3 cellular contexts compared by ENCODE assay signal in genomic region chr14:35841704-35842103, GRCh38. TPM values are rescaled to one million over a fixed set of nuclear protein-coding genes. Genes with fewer than 3 reads are reported as not detected.
DNase-seq lines count a peak whose midpoint lies in the region; ATAC-seq, FAIRE-seq and TF ChIP-seq lines count a peak whose summit lies in the region.
"Not testable (repeated sequence)": the region's sequence is repeated elsewhere in the genome, so short reads cannot be mapped to it uniquely, and the experiment has no call there.

No MANE protein-coding gene starts in this region.

- not testable (repeated sequence) for H3K4me2 ChIP-seq in HepG2 (ENCODE audit: low read depth, low read length)

- not testable (repeated sequence) for BruUV-seq in HepG2 (replicated peaks; lab: Mats Ljungman, UMichigan)

- peaks cover 13 to 59% of the 10 kb centered on the region in 2 experiments; a peak in 4 of 5 replicates for H3K36me3 ChIP-seq in HepG2 (replicated peaks in 1 of 2; ENCODE audit: control insufficient read depth in 1 of 2, insufficient read depth in 2 of 2, low read length in 2 of 2)

- not testable (repeated sequence) for ATAC-seq in HepG2

- H3K4me1 ChIP-seq in HepG2 (ENCODE audit: insufficient read depth, low read length): not testable (repeated sequence)

- H3K4me3 Mint-ChIP-seq in endothelial cell (ENCODE audit: unreplicated experiment): peak overlapping the region; percentile 73
- H3K4me3 Mint-ChIP-seq in progenitor cell of endocrine pancreas (ENCODE audit: low read depth): not testable (repeated sequence)

- in situ Hi-C loops in HepG2 (cut with HindIII; ENCODE audit: extremely low pct_ligation_motif_present, low pct_unique_long_range_greater_than_20kb): not testable (repeated sequence)

- TF ChIP-seq POLR2A in HepG2 (IDR thresholded peaks at IDR 0.05; ENCODE audit: insufficient read depth in 1 of 2, low read depth in 2 of 2, low read length in 2 of 2): not testable (repeated sequence)

- not testable (repeated sequence) for TF ChIP-seq EP300 in HepG2 (IDR thresholded peaks at IDR 0.05; ENCODE audit: low read depth in 2 of 2, low read length in 2 of 2); HepG2 (CRISPR knock-in tag; IDR thresholded peaks at IDR 0.05; ENCODE audit: borderline replicate concordance)

- H3K27me3 ChIP-seq in HepG2 (ENCODE audit: control insufficient read depth in 1 of 2, insufficient read depth in 2 of 2, low read length in 2 of 2): not testable (repeated sequence)

- CTCF ChIA-PET in HepG2 (lab: Yijun Ruan, JAX; ENCODE audit: low intra/inter-chr PET ratio, low total read pairs): not testable (repeated sequence)

- not testable (repeated sequence) for H3K27me3 Mint-ChIP-seq in endothelial cell (ENCODE audit: unreplicated experiment); progenitor cell of endocrine pancreas

- intact Hi-C loops in HepG2 (cut with micrococcal nuclease; ENCODE audit: unreplicated experiment): not testable (repeated sequence)

- not testable (repeated sequence) for TF ChIP-seq RAD21 in HepG2 (CRISPR knock-in tag; IDR thresholded peaks at IDR 0.05)

- not testable (repeated sequence) for H3K9me3 Mint-ChIP-seq in endothelial cell (ENCODE audit: unreplicated experiment)
- peaks cover 39% of the 10 kb centered on the region for H3K9me3 Mint-ChIP-seq in progenitor cell of endocrine pancreas (ENCODE audit: low read depth)

- peaks cover 72% of the 10 kb centered on the region for H3K36me3 Mint-ChIP-seq in endothelial cell (ENCODE audit: low read depth, unreplicated experiment)
- peaks cover 70% of the 10 kb centered on the region for H3K36me3 Mint-ChIP-seq in progenitor cell of endocrine pancreas (ENCODE audit: insufficient read depth)

- not testable (repeated sequence) for H3K4me1 Mint-ChIP-seq in endothelial cell (ENCODE audit: unreplicated experiment); progenitor cell of endocrine pancreas (ENCODE audit: low read depth)

- not testable (repeated sequence) for TF ChIP-seq CTCF in endothelial cell (IDR thresholded peaks at IDR 0.05; ENCODE audit: unreplicated experiment); HepG2 (CRISPR knock-in tag; IDR thresholded peaks at IDR 0.05); progenitor cell of endocrine pancreas (IDR thresholded peaks at IDR 0.05; ENCODE audit: unreplicated experiment)

- POLR2A ChIA-PET in HepG2 (lab: Yijun Ruan, JAX): interaction anchor here (2.9 kb wide), 1 partner anchor 15 kb away, joined by 30 read pairs; the partner anchor contains the start of gene BRMS1L

- not testable (repeated sequence) for H3K27ac Mint-ChIP-seq in endothelial cell (ENCODE audit: unreplicated experiment)
- peak overlapping the region; percentile 19 for H3K27ac Mint-ChIP-seq in progenitor cell of endocrine pancreas

- not testable (repeated sequence) for H3K79me2 ChIP-seq in HepG2 (ENCODE audit: insufficient read depth, low read length)

- H4K20me1 ChIP-seq in HepG2 (ENCODE audit: insufficient read depth, low read length): not testable (repeated sequence)

- H3K9ac ChIP-seq in HepG2 (ENCODE audit: insufficient read depth, low read depth, low read length): not testable (repeated sequence)

- H3K27ac ChIP-seq in HepG2 (ENCODE audit: extremely low read length, insufficient read depth, low read length): not testable (repeated sequence)

- not testable (repeated sequence) for H2AFZ ChIP-seq in HepG2 (ENCODE audit: low read length)

- not testable (repeated sequence) for FAIRE-seq in HepG2 (lab: Jason Lieb, UNC)

- H3K9me3 ChIP-seq in HepG2 (ENCODE audit: low read length): peaks cover 24% of the 10 kb centered on the region

- H3K4me3 ChIP-seq in HepG2 (replicated peaks in 1 of 3; ENCODE audit: insufficient read depth in 1 of 3, low read depth in 2 of 3, low read length in 3 of 3): not testable (repeated sequence)

- DNase-seq in endothelial cell (ENCODE audit: low spot score); HepG2 (ENCODE audit: low spot score); progenitor cell of endocrine pancreas (ENCODE audit: low spot score, unreplicated experiment): not testable (repeated sequence)

- 96% methylated on average over 2 of the region's 2 CpGs for WGBS in HepG2 (ENCODE audit: low lambda C conversion rate)

TF ChIP-seq in HepG2, 621 proteins besides CTCF, POLR2A, EP300 and RAD21:
- TF ChIP-seq GATAD2A (CRISPR knock-in tag; IDR thresholded peaks at IDR 0.05): 0 out of 2 replicates have a peak, but pooled peaks have one; percentile 42
- TF ChIP-seq FOXP1 (IDR thresholded peaks at IDR 0.05): peak; percentile 36; the same call in 1 of the 2 replicates
- peak; percentile 73 for TF ChIP-seq FOXP1 (CRISPR knock-in tag; IDR thresholded peaks at IDR 0.05)
- TF ChIP-seq TCF7 (IDR thresholded peaks at IDR 0.05; ENCODE audit: low read depth): peak; percentile 57; the same call in 1 of the 2 replicates
- TF ChIP-seq ONECUT2 (CRISPR knock-in tag; IDR thresholded peaks at IDR 0.05): peak; percentile 46; the same call in 1 of the 2 replicates
- 0 out of 2 replicates have a peak, but pooled peaks have one; percentile 19 for TF ChIP-seq MYPOP (CRISPR knock-in tag; IDR thresholded peaks at IDR 0.05)
- peak; percentile 29; the same call in 1 of the 2 replicates for TF ChIP-seq ATF7 (IDR thresholded peaks at IDR 0.05)
- TF ChIP-seq ATF7 (CRISPR knock-in tag; IDR thresholded peaks at IDR 0.05): not testable (repeated sequence)
- TF ChIP-seq SOX5 (CRISPR knock-in tag; IDR thresholded peaks at IDR 0.05; ENCODE audit: borderline replicate concordance): 0 out of 2 replicates have a peak, but pooled peaks have one; percentile 14

RNA-seq across cellular contexts. Expression of gene BRMS1L, which starts 15.6 kb away (rescaled TPM):
- total RNA-seq in endothelial cell (ENCODE audit: unreplicated experiment) (16.8 TPM), HepG2 (2016; rRNA removed; fragmentation: Illumina TruSeq; extraction: Trizol) (23.8 and 35.5 TPM in 2 replicates), progenitor cell of endocrine pancreas (11.6 and 13.1 TPM in 2 replicates)
- 3.3 and 3.7 TPM in 2 replicates for total RNA-seq in HepG2 (2016; cell fraction: cytosol; rRNA removed; fragmentation: Illumina TruSeq; extraction: Trizol; ENCODE audit: low read depth)
- 27.6 and 34.0 TPM in 2 replicates for total RNA-seq in HepG2 (2016; cell fraction: insoluble cytoplasmic fraction; rRNA removed; fragmentation: Illumina TruSeq; extraction: Trizol)
- total RNA-seq in HepG2 (2016; cell fraction: membrane; rRNA removed; fragmentation: Illumina TruSeq; extraction: Trizol): 13.4 and 14.6 TPM in 2 replicates
- 35.9 and 40.7 TPM in 2 replicates for total RNA-seq in HepG2 (2016; cell fraction: nucleus; rRNA removed; fragmentation: Illumina TruSeq; extraction: Trizol)
- polyA plus RNA-seq in HepG2 (2011; rRNA removed): 16.6 and 21.1 TPM in 2 replicates
- polyA plus RNA-seq in HepG2 (2011; cell fraction: cytosol; rRNA removed): 5.9 and 10.4 TPM in 2 replicates
- polyA plus RNA-seq in HepG2 (2011; cell fraction: nucleus; rRNA removed): 10.1 and 15.3 TPM in 2 replicates
- 20.9 and 22.7 TPM in 2 replicates for polyA plus RNA-seq in HepG2 (2012)
- 3.5 and 3.7 TPM in 2 replicates for polyA plus RNA-seq in HepG2 (2016; cell fraction: cytosol; fragmentation: Illumina TruSeq; extraction: Trizol; ENCODE audit: low read depth)
- polyA plus RNA-seq in HepG2 (2016; cell fraction: insoluble cytoplasmic fraction; fragmentation: Illumina TruSeq; extraction: Trizol; ENCODE audit: low read depth): 52.9 and 57.5 TPM in 2 replicates
- 11.6 and 12.9 TPM in 2 replicates for polyA plus RNA-seq in HepG2 (2016; cell fraction: membrane; fragmentation: Illumina TruSeq; extraction: Trizol; ENCODE audit: low read depth)
- 54.9 and 62.3 TPM in 2 replicates for polyA plus RNA-seq in HepG2 (2016; cell fraction: nucleus; fragmentation: Illumina TruSeq; extraction: Trizol; ENCODE audit: insufficient read depth, low read depth)
- 1.5 and 1.8 TPM in 2 replicates for polyA minus RNA-seq in HepG2 (2011; rRNA and poly(A)+ RNA removed; ENCODE audit: low replicate concordance)
- polyA minus RNA-seq in HepG2 (2011; cell fraction: cytosol; rRNA and poly(A)+ RNA removed): 10.1 and 11.6 TPM in 2 replicates
- polyA minus RNA-seq in HepG2 (2011; cell fraction: nucleus; rRNA and poly(A)+ RNA removed): 52.1 and 73.6 TPM in 2 replicates

RNA-seq across cellular contexts. Expression of gene RALGAPA1, which starts 32.6 kb away (rescaled TPM):
- total RNA-seq in endothelial cell (ENCODE audit: unreplicated experiment) (29.0 TPM), HepG2 (2016; rRNA removed; fragmentation: Illumina TruSeq; extraction: Trizol) (89.2 and 103 TPM in 2 replicates), progenitor cell of endocrine pancreas (57.0 and 58.7 TPM in 2 replicates)
- 67.7 and 82.5 TPM in 2 replicates for total RNA-seq in HepG2 (2016; cell fraction: cytosol; rRNA removed; fragmentation: Illumina TruSeq; extraction: Trizol; ENCODE audit: low read depth)
- 88.4 and 98.4 TPM in 2 replicates for total RNA-seq in HepG2 (2016; cell fraction: insoluble cytoplasmic fraction; rRNA removed; fragmentation: Illumina TruSeq; extraction: Trizol)
- 66.2 and 85.5 TPM in 2 replicates for total RNA-seq in HepG2 (2016; cell fraction: membrane; rRNA removed; fragmentation: Illumina TruSeq; extraction: Trizol)
- 215 and 231 TPM in 2 replicates for total RNA-seq in HepG2 (2016; cell fraction: nucleus; rRNA removed; fragmentation: Illumina TruSeq; extraction: Trizol)
- polyA plus RNA-seq in HepG2 (2011; rRNA removed): 58.2 and 65.0 TPM in 2 replicates
- 20.3 and 33.5 TPM in 2 replicates for polyA plus RNA-seq in HepG2 (2011; cell fraction: cytosol; rRNA removed)
- 72.7 and 78.9 TPM in 2 replicates for polyA plus RNA-seq in HepG2 (2011; cell fraction: nucleus; rRNA removed)
- 49.6 and 52.4 TPM in 2 replicates for polyA plus RNA-seq in HepG2 (2012)
- 4.1 TPM in 2 replicates for polyA plus RNA-seq in HepG2 (2016; cell fraction: cytosol; fragmentation: Illumina TruSeq; extraction: Trizol; ENCODE audit: low read depth)
- 61.0 and 61.5 TPM in 2 replicates for polyA plus RNA-seq in HepG2 (2016; cell fraction: insoluble cytoplasmic fraction; fragmentation: Illumina TruSeq; extraction: Trizol; ENCODE audit: low read depth)
- polyA plus RNA-seq in HepG2 (2016; cell fraction: membrane; fragmentation: Illumina TruSeq; extraction: Trizol; ENCODE audit: low read depth): 8.3 and 9.4 TPM in 2 replicates
- 95.7 and 106 TPM in 2 replicates for polyA plus RNA-seq in HepG2 (2016; cell fraction: nucleus; fragmentation: Illumina TruSeq; extraction: Trizol; ENCODE audit: insufficient read depth, low read depth)
- 28.8 and 235 TPM in 2 replicates for polyA minus RNA-seq in HepG2 (2011; rRNA and poly(A)+ RNA removed; ENCODE audit: low replicate concordance)
- 103 and 117 TPM in 2 replicates for polyA minus RNA-seq in HepG2 (2011; cell fraction: cytosol; rRNA and poly(A)+ RNA removed)
- 733 and 766 TPM in 2 replicates for polyA minus RNA-seq in HepG2 (2011; cell fraction: nucleus; rRNA and poly(A)+ RNA removed)
